14 cellular contexts compared by ENCODE assay signal in the genomic region with DNA sequence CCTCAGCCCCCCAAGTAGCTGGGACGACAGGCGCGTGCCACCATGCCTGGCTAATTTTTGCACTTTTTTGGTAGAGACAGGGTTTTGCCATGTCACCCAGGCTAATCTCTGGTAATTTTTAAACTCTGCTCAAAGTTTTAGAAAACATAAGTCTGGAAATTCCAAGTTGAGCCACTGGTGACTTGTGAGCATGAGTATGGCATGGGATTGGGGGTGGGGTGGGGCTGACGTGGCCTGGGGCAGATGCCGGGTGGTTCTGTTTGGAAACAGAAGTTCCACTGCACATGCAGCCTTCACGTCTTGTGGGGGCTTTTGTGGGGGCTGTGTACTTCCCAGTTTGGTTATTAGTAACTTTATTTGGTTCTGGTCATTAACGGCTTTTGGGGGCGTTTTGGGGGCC.
DNase-seq lines count a peak whose midpoint lies in the region; ATAC-seq and TF ChIP-seq lines count a peak whose summit lies in the region.
"Had no signal": no experiment of that assay in that cellular context is flagged by ENCODE, and none has a peak within 500 bp of the region (broad histone marks: within the 10 kb centered on the region; RNA-seq: fewer than 3 reads in every experiment).

No MANE protein-coding gene starts in this region.

- peaks cover 49% of the 10 kb centered on the region for H3K4me1 Mint-ChIP-seq in GM23338
- H3K4me1 Mint-ChIP-seq in mesothelial cell of epicardium = peaks cover 55% of the 10 kb centered on the region
- H3K4me1 Mint-ChIP-seq in activated T-helper 2 cell treated with anti-CD3 and anti-CD28 coated beads, Interferon-gamma antibody, Interleukin-2, Interleukin-4, amounts not matched to agents 10 μg/mL and 5 μg/mL and 100 μg/mL, durations not matched to agents 14 hours and 24 hours and 36 hours (ENCODE audit: low read depth) = peaks cover 69% of the 10 kb centered on the region

- no peaks in the 10 kb centered on the region for H3K9me3 Mint-ChIP-seq in GM23338
- no peaks in the 10 kb centered on the region for H3K9me3 Mint-ChIP-seq in mesothelial cell of epicardium
- H3K9me3 Mint-ChIP-seq in activated T-helper 2 cell treated with anti-CD3 and anti-CD28 coated beads, Interferon-gamma antibody, Interleukin-2, Interleukin-4, amounts not matched to agents 10 μg/mL and 5 μg/mL and 100 μg/mL, durations not matched to agents 14 hours and 24 hours and 36 hours = no peaks in the 10 kb centered on the region
- H3K9me3 Mint-ChIP-seq: activated T-cell treated with anti-CD3 and anti-CD28 coated beads, Interleukin-2, amount 50 U/mL, for 4 hours had no signal

- H3K27me3 Mint-ChIP-seq in GM23338 (ENCODE audit: insufficient read depth, low read depth, poor library complexity) = peaks cover 9% of the 10 kb centered on the region
- no peaks in the 10 kb centered on the region for H3K27me3 Mint-ChIP-seq in mesothelial cell of epicardium (ENCODE audit: low read depth)
- H3K27me3 Mint-ChIP-seq in activated T-helper 2 cell treated with anti-CD3 and anti-CD28 coated beads, Interferon-gamma antibody, Interleukin-2, Interleukin-4, amounts not matched to agents 10 μg/mL and 5 μg/mL and 100 μg/mL, durations not matched to agents 14 hours and 24 hours and 36 hours (ENCODE audit: low read depth) = no peaks in the 10 kb centered on the region

- no peaks in the 10 kb centered on the region for H3K9me2 ChIP-seq in GM23338 (ENCODE audit: insufficient read depth)

- H3K27ac Mint-ChIP-seq in GM23338 = no peak overlapping the region
- peak overlapping the region; percentile 89 for H3K27ac Mint-ChIP-seq in mesothelial cell of epicardium
- no peak overlapping the region for H3K27ac Mint-ChIP-seq in activated T-helper 2 cell treated with anti-CD3 and anti-CD28 coated beads, Interferon-gamma antibody, Interleukin-2, Interleukin-4, amounts not matched to agents 10 μg/mL and 5 μg/mL and 100 μg/mL, durations not matched to agents 14 hours and 24 hours and 36 hours

- intact Hi-C loops in activated T-helper 2 cell treated with anti-CD3 and anti-CD28 coated beads, Interferon-gamma antibody, Interleukin-2, Interleukin-4, amounts not matched to agents 10 μg/mL and 5 μg/mL and 100 μg/mL, durations not matched to agents 14 hours and 24 hours and 36 hours (cut with micrococcal nuclease) = no loop called here

- no peaks in the 10 kb centered on the region for H3F3A ChIP-seq in GM23338 (replicated peaks; ENCODE audit: low read depth)

- no peak for ATAC-seq in GM23338
- ATAC-seq: activated T-cell treated with anti-CD3 and anti-CD28 coated beads, Interleukin-2, amount 50 U/mL, for 4 hours; heart right ventricle had no signal

- H3K36me3 ChIP-seq in GM23338 (ENCODE audit: insufficient read depth) = no peaks in the 10 kb centered on the region
- H3K36me3 ChIP-seq: ascending aorta, heart right ventricle had no signal

- H3K4me1 ChIP-seq in GM23338 (ENCODE audit: insufficient read depth) = peaks cover 19% of the 10 kb centered on the region

- no peak for DNase-seq in GM23338 (ENCODE audit: low spot score)
- DNase-seq in choroid plexus epithelial cell (ENCODE audit: low read depth) = peak; percentile 45
- DNase-seq in mesothelial cell of epicardium (ENCODE audit: low spot score in 2 of 2, unreplicated experiment in 2 of 2) = no peak
- DNase-seq in activated T-helper 2 cell treated with anti-CD3 and anti-CD28 coated beads, Interferon-gamma antibody, Interleukin-2, Interleukin-4, amounts not matched to agents 10 μg/mL and 5 μg/mL and 100 μg/mL, durations not matched to agents 14 hours and 24 hours and 36 hours (ENCODE audit: low spot score) = no peak
- DNase-seq in caudate nucleus (lab: John Stamatoyannopoulos, UW) = no peak
- no peak for DNase-seq in NCI-H2227 (lab: John Stamatoyannopoulos, UW; ENCODE audit: unreplicated experiment)
- no peak for DNase-seq in NCI-H82 (lab: John Stamatoyannopoulos, UW)
- DNase-seq: activated T-cell treated with anti-CD3 and anti-CD28 coated beads, Interleukin-2, amount 50 U/mL, for 4 hours; DND-41; heart right ventricle; NCI-H2081 treated with DMSO at 0.1 percent for 48 hours; NK-92 treated with Interleukin-12 subunit alpha and Interleukin-12 subunit beta, amount 100 ng/mL, for 24 hours had no signal

- no peaks in the 10 kb centered on the region for H3K27me3 ChIP-seq in GM23338 (ENCODE audit: insufficient read depth)
- H3K27me3 ChIP-seq: ascending aorta, heart right ventricle had no signal

- H3K4me3 ChIP-seq in GM23338 (no peak overlapping the region), choroid plexus epithelial cell (ENCODE audit: low read depth, low read length) (no peak overlapping the region)
- H3K4me3 ChIP-seq: ascending aorta, heart right ventricle had no signal

- peaks cover 2% of the 10 kb centered on the region; the same call in 1 of the 2 replicates for H3K79me2 ChIP-seq in GM23338 (replicated peaks; ENCODE audit: insufficient read depth)

- H3K27ac ChIP-seq in 22Rv1 = peak overlapping the region; percentile 71
- peak overlapping the region; percentile 62; the same call in 1 of the 2 replicates for H3K27ac ChIP-seq in GM23338 (ENCODE audit: low read depth)
- no peak overlapping the region for H3K27ac ChIP-seq in caudate nucleus (ENCODE audit: low read depth, low read length)
- H3K27ac ChIP-seq: ascending aorta, heart right ventricle had no signal

- TF ChIP-seq CTCF in 22Rv1 (IDR thresholded peaks at IDR 0.05) = no peak
- no peak for TF ChIP-seq CTCF in GM23338 (conservative IDR thresholded peaks at IDR 0.05; ENCODE audit: low read depth in 2 of 2)
- no peak for TF ChIP-seq CTCF in choroid plexus epithelial cell (conservative IDR thresholded peaks at IDR 0.05; ENCODE audit: low read depth, low read length)
- TF ChIP-seq CTCF in mesothelial cell of epicardium (IDR thresholded peaks at IDR 0.05; ENCODE audit: unreplicated experiment) = no peak

- no peak overlapping the region for H2AFZ ChIP-seq in GM23338

- no peaks in the 10 kb centered on the region for H4K20me1 ChIP-seq in GM23338 (replicated peaks; ENCODE audit: insufficient read depth)

- no peak overlapping the region for H3K4me2 ChIP-seq in GM23338

- H3K4me3 Mint-ChIP-seq in GM23338 (no peak overlapping the region), mesothelial cell of epicardium (no peak overlapping the region)
- H3K4me3 Mint-ChIP-seq in activated T-helper 2 cell treated with anti-CD3 and anti-CD28 coated beads, Interferon-gamma antibody, Interleukin-2, Interleukin-4, amounts not matched to agents 10 μg/mL and 5 μg/mL and 100 μg/mL, durations not matched to agents 14 hours and 24 hours and 36 hours (ENCODE audit: low read depth) = no peak overlapping the region
- H3K4me3 Mint-ChIP-seq: activated T-cell treated with anti-CD3 and anti-CD28 coated beads, Interleukin-2, amount 50 U/mL, for 4 hours had no signal

- H3K36me3 Mint-ChIP-seq in GM23338 (ENCODE audit: low read depth) (no peaks in the 10 kb centered on the region), mesothelial cell of epicardium (no peaks in the 10 kb centered on the region)
- peaks cover 34% of the 10 kb centered on the region for H3K36me3 Mint-ChIP-seq in activated T-helper 2 cell treated with anti-CD3 and anti-CD28 coated beads, Interferon-gamma antibody, Interleukin-2, Interleukin-4, amounts not matched to agents 10 μg/mL and 5 μg/mL and 100 μg/mL, durations not matched to agents 14 hours and 24 hours and 36 hours (ENCODE audit: low read depth)

TF ChIP-seq in GM23338, 12 proteins besides CTCF, POLR2A, EP300 and RAD21 (continues in another document):
- TF ChIP-seq, protein P1, sequence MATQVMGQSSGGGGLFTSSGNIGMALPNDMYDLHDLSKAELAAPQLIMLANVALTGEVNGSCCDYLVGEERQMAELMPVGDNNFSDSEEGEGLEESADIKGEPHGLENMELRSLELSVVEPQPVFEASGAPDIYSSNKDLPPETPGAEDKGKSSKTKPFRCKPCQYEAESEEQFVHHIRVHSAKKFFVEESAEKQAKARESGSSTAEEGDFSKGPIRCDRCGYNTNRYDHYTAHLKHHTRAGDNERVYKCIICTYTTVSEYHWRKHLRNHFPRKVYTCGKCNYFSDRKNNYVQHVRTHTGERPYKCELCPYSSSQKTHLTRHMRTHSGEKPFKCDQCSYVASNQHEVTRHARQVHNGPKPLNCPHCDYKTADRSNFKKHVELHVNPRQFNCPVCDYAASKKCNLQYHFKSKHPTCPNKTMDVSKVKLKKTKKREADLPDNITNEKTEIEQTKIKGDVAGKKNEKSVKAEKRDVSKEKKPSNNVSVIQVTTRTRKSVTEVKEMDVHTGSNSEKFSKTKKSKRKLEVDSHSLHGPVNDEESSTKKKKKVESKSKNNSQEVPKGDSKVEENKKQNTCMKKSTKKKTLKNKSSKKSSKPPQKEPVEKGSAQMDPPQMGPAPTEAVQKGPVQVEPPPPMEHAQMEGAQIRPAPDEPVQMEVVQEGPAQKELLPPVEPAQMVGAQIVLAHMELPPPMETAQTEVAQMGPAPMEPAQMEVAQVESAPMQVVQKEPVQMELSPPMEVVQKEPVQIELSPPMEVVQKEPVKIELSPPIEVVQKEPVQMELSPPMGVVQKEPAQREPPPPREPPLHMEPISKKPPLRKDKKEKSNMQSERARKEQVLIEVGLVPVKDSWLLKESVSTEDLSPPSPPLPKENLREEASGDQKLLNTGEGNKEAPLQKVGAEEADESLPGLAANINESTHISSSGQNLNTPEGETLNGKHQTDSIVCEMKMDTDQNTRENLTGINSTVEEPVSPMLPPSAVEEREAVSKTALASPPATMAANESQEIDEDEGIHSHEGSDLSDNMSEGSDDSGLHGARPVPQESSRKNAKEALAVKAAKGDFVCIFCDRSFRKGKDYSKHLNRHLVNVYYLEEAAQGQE (IDR thresholded peaks at IDR 0.05; ENCODE audit: unreplicated experiment) = no peak
- TF ChIP-seq POLR2AphosphoS5 (IDR thresholded peaks at IDR 0.05; ENCODE audit: low read depth) (no peak), EZH2 (IDR thresholded peaks at IDR 0.05; ENCODE audit: low read depth, unreplicated experiment) (no peak), ZNF331 (CRISPR knock-in tag; IDR thresholded peaks at IDR 0.05; ENCODE audit: low read depth) (no peak)
